9 cellular contexts compared by ENCODE assay signal in genomic region chr13:27482996-27483395, GRCh38. TPM values are rescaled to one million over a fixed set of nuclear protein-coding genes. Genes with fewer than 3 reads are reported as not detected.
DNase-seq lines count a peak whose midpoint lies in the region; ATAC-seq and TF ChIP-seq lines count a peak whose summit lies in the region.
"Had no signal": no experiment of that assay in that cellular context is flagged by ENCODE, and none has a peak within 500 bp of the region (broad histone marks: within the 10 kb centered on the region; RNA-seq: fewer than 3 reads in every experiment).

No MANE protein-coding gene starts in this region.

- DNase-seq in CD1c-positive myeloid dendritic cell (ENCODE audit: extremely low spot score) = peak; percentile 83
- peak; percentile 83 for DNase-seq in SKM-1 treated with dmso at 0.1 percent for 144 hours (lab: John Stamatoyannopoulos, UW; ENCODE audit: unreplicated experiment)
- no peak for DNase-seq in stimulated activated CD4-positive, alpha-beta T cell treated with anti-CD3 and anti-CD28 coated beads, Interleukin-1b, Interleukin-23, amount 100 ng/mL, for 48 hours
- no peak for DNase-seq in H4 (ENCODE audit: low spot score)
- DNase-seq in prostate gland (ENCODE audit: low spot score) = no peak
- DNase-seq in type B pancreatic cell (ENCODE audit: extremely low spot score, unreplicated experiment) = no peak

- no peak for TF ChIP-seq CTCF in prostate gland (IDR thresholded peaks at IDR 0.05)
- TF ChIP-seq CTCF in type B pancreatic cell (conservative IDR thresholded peaks at IDR 0.05) = no peak

- H3K27ac Mint-ChIP-seq in type B pancreatic cell = no peak overlapping the region

- WGBS in prostate gland = 82% methylated on average over 7 of the region's 7 CpGs

- H3K9me3 Mint-ChIP-seq in type B pancreatic cell = no peaks in the 10 kb centered on the region

- H3K4me1 ChIP-seq in prostate gland (replicated peaks) = no peaks in the 10 kb centered on the region

- H3K4me1 Mint-ChIP-seq in type B pancreatic cell (ENCODE audit: unreplicated experiment) = no peaks in the 10 kb centered on the region

- intact Hi-C loops in prostate gland (cut with DNase I) = no loop called here

- H3K4me3 Mint-ChIP-seq in type B pancreatic cell = no peak overlapping the region

- H3K27ac ChIP-seq in prostate gland = no peak overlapping the region

- H3K9me3 ChIP-seq in prostate gland = no peaks in the 10 kb centered on the region

- H3K4me3 ChIP-seq in prostate gland = no peak overlapping the region
- H3K4me3 ChIP-seq: K562 had no signal

- no peak for TF ChIP-seq POLR2A in prostate gland (IDR thresholded peaks at IDR 0.05)

- H3K36me3 Mint-ChIP-seq in type B pancreatic cell = no peaks in the 10 kb centered on the region

- H3K27me3 ChIP-seq in prostate gland (replicated peaks; ENCODE audit: insufficient read depth) = peaks cover 4% of the 10 kb centered on the region

- H3K27me3 Mint-ChIP-seq in type B pancreatic cell = peaks cover 39% of the 10 kb centered on the region

- H3K36me3 ChIP-seq in prostate gland = no peaks in the 10 kb centered on the region

- ATAC-seq in GM19324 (IDR thresholded peaks at IDR 0.05; ENCODE audit: low FRiP score, unreplicated experiment) = peak; percentile 93
- peak; percentile 77 for ATAC-seq in HG03097 (IDR thresholded peaks at IDR 0.05; ENCODE audit: low FRiP score, unreplicated experiment)
- ATAC-seq: K562 had no signal

RNA-seq across cellular contexts. Expression of gene MTIF3, which starts 32.6 kb away (rescaled TPM):
- total RNA-seq in H4 (2014; rRNA removed; shearing (Covaris generic)) = 53.3 and 63.0 TPM in 2 replicates
- total RNA-seq in prostate gland (10 to 100 TPM; 44.8 to 52.3 TPM), type B pancreatic cell (ENCODE audit: low replicate concordance) (39.7 and 42.2 TPM in 2 replicates)

RNA-seq across cellular contexts. Expression of gene GTF3A, which starts 58.6 kb away (rescaled TPM):
- total RNA-seq in H4 (2014; rRNA removed; shearing (Covaris generic)) = 126 and 169 TPM in 2 replicates
- total RNA-seq in prostate gland (100 to 1,000 TPM in 1 of 2 donors, 10 to 100 TPM in 1; 95.0 to 142 TPM), type B pancreatic cell (ENCODE audit: low replicate concordance) (68.0 and 69.0 TPM in 2 replicates)

Comparison
In these comparisons a context has a peak if more than half of its experiments do, and no peak if none do; other contexts are left out.
1. DNase-seq: peak in CD1c-positive myeloid dendritic cell (single experiment) and SKM-1 treated with dmso at 0.1 percent for 144 hours (single experiment); none in stimulated activated CD4-positive, alpha-beta T cell treated with anti-CD3 and anti-CD28 coated beads, Interleukin-1b, Interleukin-23, amount 100 ng/mL, for 48 hours (single experiment), H4 (single experiment), prostate gland (single experiment) and type B pancreatic cell (single experiment).